In genomic region chr6:129350278-129350677, GRCh38 we compare ENCODE assay signal across 19 cellular contexts.
"Had no signal": no experiment of that assay in that cellular context is flagged by ENCODE, and none has a peak within 500 bp of the region (broad histone marks: within the 10 kb centered on the region; RNA-seq: fewer than 3 reads in every experiment).

No MANE protein-coding gene starts in this region.

- H3K9me3 ChIP-seq: gastroesophageal sphincter, heart right ventricle, prostate gland, thoracic aorta had no signal

- H3K4me3 Mint-ChIP-seq: activated naive CD8-positive, alpha-beta T cell treated with anti-CD3 and anti-CD28 coated beads, Interleukin-2, amount 10 ng/mL, durations not matched to agents 7 days and 5 days; brain; central memory CD8-positive, alpha-beta T cell; memory B cell; natural killer cell; T-cell had no signal

- H3K4me3 ChIP-seq: gastroesophageal sphincter, heart right ventricle, prostate gland, thoracic aorta had no signal

- H3K27ac ChIP-seq: gastroesophageal sphincter, prostate gland, thoracic aorta had no signal

- H3K4me1 Mint-ChIP-seq: activated naive CD8-positive, alpha-beta T cell treated with anti-CD3 and anti-CD28 coated beads, Interleukin-2, amount 10 ng/mL, durations not matched to agents 7 days and 5 days; central memory CD8-positive, alpha-beta T cell; memory B cell; T-cell had no signal

- H3K27me3 Mint-ChIP-seq: brain, memory B cell had no signal

- H3K27me3 ChIP-seq: gastroesophageal sphincter, heart right ventricle had no signal

- H3K9me3 Mint-ChIP-seq: activated naive CD8-positive, alpha-beta T cell treated with anti-CD3 and anti-CD28 coated beads, Interleukin-2, amount 10 ng/mL, durations not matched to agents 7 days and 5 days; brain; central memory CD8-positive, alpha-beta T cell; memory B cell; natural killer cell; T-cell had no signal

- H3K4me1 ChIP-seq: gastroesophageal sphincter, prostate gland had no signal

- H3K36me3 Mint-ChIP-seq: activated naive CD8-positive, alpha-beta T cell treated with anti-CD3 and anti-CD28 coated beads, Interleukin-2, amount 10 ng/mL, durations not matched to agents 7 days and 5 days; brain; memory B cell; natural killer cell; T-cell had no signal

- H3K27ac Mint-ChIP-seq: activated naive CD8-positive, alpha-beta T cell treated with anti-CD3 and anti-CD28 coated beads, Interleukin-2, amount 10 ng/mL, durations not matched to agents 7 days and 5 days; brain; memory B cell; natural killer cell; T-cell had no signal

- ATAC-seq: gastroesophageal sphincter, heart right ventricle, left lobe of liver, natural killer cell, T-cell had no signal

- H3K36me3 ChIP-seq: gastroesophageal sphincter, prostate gland, thoracic aorta had no signal

- DNase-seq: activated CD4-positive, CD25-positive, alpha-beta regulatory T cell treated with anti-CD3 and anti-CD28 coated beads, Interleukin-2, amount 50 U/mL, for 72 hours; activated naive CD4-positive, alpha-beta T cell; activated naive CD8-positive, alpha-beta T cell treated with anti-CD3 and anti-CD28 coated beads, Interleukin-2, amount 10 ng/mL, durations not matched to agents 7 days and 5 days; activated T-cell treated with anti-CD3 and anti-CD28 coated beads for 4 hours; dermis blood vessel endothelial cell; heart right ventricle; natural killer cell; occipital lobe; stimulated activated CD4-positive, alpha-beta T cell treated with anti-CD3 and anti-CD28 coated beads, Interleukin-12 subunit alpha, Interleukin-12 subunit beta, amount 100 ng/mL, for 4 hours; stimulated activated CD4-positive, alpha-beta T cell treated with anti-CD3 and anti-CD28 coated beads, Interleukin-2, amount 100 ng/mL, for 24 hours; T-cell; T-helper 9 cell had no signal
